In genomic region chr5:59178071-59178470, GRCh38 we compare ENCODE assay signal across 19 cellular contexts.
A peak's percentile ranks its signal among the peaks of the same experiment; 100 is the strongest.
DNase-seq lines count a peak whose midpoint lies in the region; ATAC-seq, FAIRE-seq and TF ChIP-seq lines count a peak whose summit lies in the region.
"Had no signal": no experiment of that assay in that cellular context is flagged by ENCODE, and none has a peak within 500 bp of the region (broad histone marks: within the 10 kb centered on the region; RNA-seq: fewer than 3 reads in every experiment).

No MANE protein-coding gene starts in this region.

- no peak overlapping the region for H3K4me3 ChIP-seq in small intestine (ENCODE audit: low read depth in 1 of 2, low read length in 2 of 2)
- H3K4me3 ChIP-seq: esophagus squamous epithelium, MG63 had no signal

- H3K9me3 ChIP-seq in small intestine (ENCODE audit: control insufficient read depth, low read depth) = no peaks in the 10 kb centered on the region
- H3K9me3 ChIP-seq: esophagus squamous epithelium, MG63 had no signal

- H3K27ac ChIP-seq in small intestine (ENCODE audit: low read depth in 1 of 2, low read length in 1 of 2) = no peak overlapping the region
- H3K27ac ChIP-seq: esophagus squamous epithelium had no signal

- ATAC-seq in GM19025 (IDR thresholded peaks at IDR 0.05; ENCODE audit: low read depth, unreplicated experiment) (peak; percentile 37), HG02852 (IDR thresholded peaks at IDR 0.05; ENCODE audit: unreplicated experiment) (peak; percentile 35), HG03439 (IDR thresholded peaks at IDR 0.05; ENCODE audit: unreplicated experiment) (no peak), Right ventricle myocardium superior (ENCODE audit: poor library complexity) (no peak)
- ATAC-seq: Panc1, WTC11 had no signal

- H3K36me3 ChIP-seq in small intestine (ENCODE audit: control insufficient read depth in 2 of 2, insufficient read depth in 2 of 2, low read length in 2 of 2) = no peaks in the 10 kb centered on the region
- H3K36me3 ChIP-seq: MG63 had no signal

- 34 to 47% (median 37%) methylated on average over 2 of the region's 2 CpGs for WGBS in small intestine, 3 donors

- DNase-seq in GM10248 (ENCODE audit: extremely low spot score) = peak; percentile 19
- DNase-seq in NOMO-1 treated with DMSO at 0.1 percent for 48 hours (lab: John Stamatoyannopoulos, UW; ENCODE audit: unreplicated experiment) = peak; percentile 25
- no peak for DNase-seq in DMS53 treated with DMSO at 0.1 percent for 48 hours (lab: John Stamatoyannopoulos, UW; ENCODE audit: unreplicated experiment)
- no peak for DNase-seq in Right ventricle myocardium superior
- DNase-seq in small intestine = no peak
- DNase-seq: activated CD8-positive, alpha-beta memory T cell treated with anti-CD3 and anti-CD28 coated beads, Interleukin-2, amount 50 U/mL, for 4 hours; Calu3; esophagus squamous epithelium; GDM1; head of caudate nucleus; MG63; NCI-H2081 treated with DMSO at 0.1 percent for 48 hours; NCI-H524 treated with DMSO at 0.1 percent for 48 hours; nephron progenitor cell had no signal

- no peaks in the 10 kb centered on the region for H3K27me3 ChIP-seq in small intestine (ENCODE audit: control insufficient read depth in 2 of 2, insufficient read depth in 2 of 2, low read length in 2 of 2)
- H3K27me3 ChIP-seq: esophagus squamous epithelium, MG63 had no signal

- CTCF ChIA-PET in GM10248 (lab: Yijun Ruan, JAX) = interaction anchor here (1.4 to 3.6 kb wide), 3 partner anchors 10 to 202 kb away, joined by 3 to 18 read pairs (median 12); no protein-coding TSS in a partner anchor

- POLR2A ChIA-PET in GM10248 (lab: Yijun Ruan, JAX) = no interaction called here

- no peaks in the 10 kb centered on the region for H3K4me1 ChIP-seq in small intestine (ENCODE audit: control insufficient read depth in 2 of 2, insufficient read depth in 1 of 2, low read depth in 1 of 2, low read length in 1 of 2)
- H3K4me1 ChIP-seq: esophagus squamous epithelium had no signal

- FAIRE-seq in small intestine (lab: Jason Lieb, UNC) = no peak

- TF ChIP-seq CTCF in GM10248 (IDR thresholded peaks at IDR 0.05; ENCODE audit: control extremely low read depth, extremely low read depth, low read depth, missing control alignments) = no peak

- intact Hi-C loops in Right ventricle myocardium superior (cut with DNase I) = loop anchor here (10.0 kb wide), 1 partner anchor 283 kb away; no protein-coding TSS in a partner anchor

Comparison
In these comparisons a context has a peak if more than half of its experiments do, and no peak if none do; other contexts are left out.
1. DNase-seq: peak in GM10248 (single experiment) and NOMO-1 treated with DMSO at 0.1 percent for 48 hours (single experiment); none in DMS53 treated with DMSO at 0.1 percent for 48 hours (single experiment), Right ventricle myocardium superior (single experiment) and small intestine (single experiment).
2. ATAC-seq: peak in GM19025 (single experiment) and HG02852 (single experiment); none in HG03439 (single experiment) and Right ventricle myocardium superior (single experiment).